In the genomic region with DNA sequence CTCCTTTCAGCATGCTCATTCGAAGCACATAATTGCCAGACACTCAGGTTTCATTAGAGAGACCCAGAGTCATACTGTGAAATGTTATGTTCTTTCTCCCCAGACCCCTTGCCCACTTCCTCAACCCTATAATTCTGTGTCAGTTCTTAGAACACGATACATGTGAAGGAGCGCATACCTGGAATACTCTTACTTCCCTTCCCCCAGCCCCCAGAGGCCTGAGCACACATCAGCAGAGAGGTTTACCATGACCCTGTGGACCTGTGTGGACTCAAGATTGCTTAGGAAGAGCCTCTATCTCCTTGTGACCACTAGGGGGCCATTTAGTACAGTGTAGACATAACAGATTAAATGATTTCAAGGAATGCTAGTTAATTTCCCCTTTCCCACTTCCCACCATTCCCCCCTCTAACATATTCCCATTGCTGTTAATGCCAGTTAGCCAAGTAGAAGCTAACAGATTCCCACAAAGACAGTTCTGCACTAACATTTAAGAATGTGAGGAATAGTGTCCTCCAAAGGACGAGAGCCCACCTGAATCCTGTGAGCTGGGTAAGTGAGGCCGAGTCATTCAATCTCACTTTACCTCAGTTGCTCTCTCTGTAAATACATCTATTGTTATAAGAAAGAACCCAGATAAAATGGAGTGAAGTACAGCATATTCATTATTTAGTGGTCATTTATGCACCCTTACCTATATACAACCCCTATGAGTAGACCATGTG, we compare ENCODE assay signal across 8 cellular contexts.
DNase-seq lines count a peak whose midpoint lies in the region; ATAC-seq, FAIRE-seq and TF ChIP-seq lines count a peak whose summit lies in the region.

No MANE protein-coding gene starts in this region.

- no peaks in the 10 kb centered on the region for H3K9me3 Mint-ChIP-seq in activated CD4-positive, alpha-beta T cell treated with anti-CD3 and anti-CD28 coated beads for 36 hours (ENCODE audit: low read depth)

- no peaks in the 10 kb centered on the region for H3K4me1 Mint-ChIP-seq in activated CD4-positive, alpha-beta T cell treated with anti-CD3 and anti-CD28 coated beads for 36 hours

- no peaks in the 10 kb centered on the region for H3K36me3 Mint-ChIP-seq in activated CD4-positive, alpha-beta T cell treated with anti-CD3 and anti-CD28 coated beads for 36 hours (ENCODE audit: low read depth)

- CTCF ChIA-PET in activated CD4-positive, alpha-beta T cell treated with anti-CD3 and anti-CD28 coated beads for 36 hours (lab: Charles Lee): interaction anchor here (0.6 to 1.3 kb wide), 5 partner anchors 8 to 1313 kb away, joined by 3 to 4 read pairs (median 3); no protein-coding TSS in a partner anchor

- no peak overlapping the region for H3K4me3 Mint-ChIP-seq in activated CD4-positive, alpha-beta T cell treated with anti-CD3 and anti-CD28 coated beads for 36 hours

- no peak overlapping the region for H3K27ac Mint-ChIP-seq in activated CD4-positive, alpha-beta T cell treated with anti-CD3 and anti-CD28 coated beads for 36 hours

- no peak for FAIRE-seq in pancreas (lab: Jason Lieb, UNC)

- POLR2A ChIA-PET in activated CD4-positive, alpha-beta T cell treated with anti-CD3 and anti-CD28 coated beads for 36 hours (lab: Charles Lee): no interaction called here

- no peaks in the 10 kb centered on the region for H3K27me3 Mint-ChIP-seq in activated CD4-positive, alpha-beta T cell treated with anti-CD3 and anti-CD28 coated beads for 36 hours

- TF ChIP-seq CTCF in pancreas (IDR thresholded peaks at IDR 0.05): peak; percentile 23 to 51 (median 38)

- WGBS in pancreas, 2 donors: 78% methylated on average over 5 of the region's 5 CpGs

- no peaks in the 10 kb centered on the region for H3K9me3 ChIP-seq in pancreas

- H3K4me1 ChIP-seq in pancreas: no peaks in the 10 kb centered on the region

- H3K4me3 ChIP-seq in pancreas: no peak overlapping the region

- H3K27me3 ChIP-seq in pancreas: no peaks in the 10 kb centered on the region

- H3K36me3 ChIP-seq in pancreas: no peaks in the 10 kb centered on the region

- DNase-seq in GF-D8 (lab: John Stamatoyannopoulos, UW) (peak; percentile 13), HT-29 (ENCODE audit: low spot score) (peak; percentile 80), SK-MEL-5 (ENCODE audit: low read depth, low spot score) (peak; percentile 84), fibroblast of peridontal ligament (ENCODE audit: extremely low read depth) (peak; percentile 76), pancreas (no peak), ureter (ENCODE audit: low spot score) (no peak)
- DNase-seq in activated CD4-positive, alpha-beta T cell treated with anti-CD3 and anti-CD28 coated beads for 36 hours: no peak

- peak; percentile 86 for ATAC-seq in GM21526 (IDR thresholded peaks at IDR 0.05; ENCODE audit: low FRiP score, unreplicated experiment)
- ATAC-seq in pancreas: peak in 3 of 4 donors; percentile 69 to 76 (median 75)
- no peak for ATAC-seq in activated CD4-positive, alpha-beta T cell treated with anti-CD3 and anti-CD28 coated beads for 36 hours

- no peak overlapping the region for H3K27ac ChIP-seq in pancreas

- intact Hi-C loops in pancreas (cut with DNase I): no loop called here
- intact Hi-C loops in activated CD4-positive, alpha-beta T cell treated with anti-CD3 and anti-CD28 coated beads for 36 hours (cut with DNase I, micrococcal nuclease): loop anchor here in 1 of 2 experiments (2.0 kb wide), 1 partner anchor 90 kb away; no protein-coding TSS in a partner anchor

- in situ Hi-C loops in SK-MEL-5 (cut with HindIII; ENCODE audit: low pct_unique_long_range_greater_than_20kb, low sequenced_read_pairs): no loop called here

Comparison
In these comparisons a context has a peak if more than half of its experiments do, and no peak if none do; other contexts are left out.
1. DNase-seq: peak in GF-D8 (single experiment), HT-29 (single experiment), SK-MEL-5 (single experiment) and fibroblast of peridontal ligament (single experiment); none in pancreas (0 of 6), ureter (single experiment) and activated CD4-positive, alpha-beta T cell treated with anti-CD3 and anti-CD28 coated beads for 36 hours (single experiment).